Comparison of ENCODE assay signal across 25 cellular contexts in the genomic region with DNA sequence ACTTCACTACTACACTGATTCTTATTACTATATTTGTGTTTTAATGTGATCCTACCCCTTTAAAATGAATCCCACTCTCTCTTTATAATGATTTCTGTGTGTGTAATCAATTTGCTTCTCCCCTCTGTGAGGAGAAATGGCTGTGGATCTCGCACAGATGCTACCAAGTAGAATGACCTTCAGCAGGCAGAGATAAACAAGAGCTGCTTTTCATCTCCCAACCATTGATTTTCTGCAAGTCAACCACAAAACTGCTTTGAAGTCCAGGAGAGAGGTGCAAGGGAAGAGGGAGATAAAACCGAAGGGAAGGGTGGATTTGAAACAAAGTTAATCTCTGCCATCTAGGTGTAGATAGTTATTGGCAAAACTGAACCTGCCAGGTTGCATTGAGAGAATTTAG.
"Had no signal": no experiment of that assay in that cellular context is flagged by ENCODE, and none has a peak within 500 bp of the region (broad histone marks: within the 10 kb centered on the region; RNA-seq: fewer than 3 reads in every experiment).

No MANE protein-coding gene starts in this region.

- H3K27ac Mint-ChIP-seq: effector memory CD8-positive, alpha-beta T cell; naive thymus-derived CD8-positive, alpha-beta T cell; neural progenitor cell; progenitor cell of endocrine pancreas; stimulated activated naive CD8-positive, alpha-beta T cell treated with anti-CD3 and anti-CD28 coated beads, Interleukin-15, amount 100 ng/mL, for 72 hours had no signal

- FAIRE-seq: endometrium, frontal cortex, keratinocyte had no signal

- DNase-seq: cortex of kidney; effector memory CD8-positive, alpha-beta T cell; erythroblast; esophagus squamous epithelium; left ventricle myocardium superior; lower lobe of right lung; naive thymus-derived CD8-positive, alpha-beta T cell; stimulated activated CD4-positive, alpha-beta T cell treated with anti-CD3 and anti-CD28 coated beads, Interleukin-12 subunit alpha, Interleukin-12 subunit beta, amount 100 ng/mL, for 4 hours; stimulated activated CD4-positive, alpha-beta T cell treated with anti-CD3 and anti-CD28 coated beads, Interleukin-1b, Interleukin-23, amount 100 ng/mL, for 48 hours; stimulated activated CD4-positive, alpha-beta T cell treated with anti-CD3 and anti-CD28 coated beads, Interleukin-4, amount 100 ng/mL, for 1 hour; stimulated activated CD8-positive, alpha-beta memory T cell treated with anti-CD3 and anti-CD28 coated beads, Interleukin-4, amount 100 ng/mL, for 48 hours; stimulated activated naive CD4-positive, alpha-beta T cell; stimulated activated naive CD8-positive, alpha-beta T cell treated with anti-CD3 and anti-CD28 coated beads, Interleukin-15, amount 100 ng/mL, for 72 hours; transverse colon; upper lobe of right lung; uterus had no signal

- H3K4me2 ChIP-seq: neural progenitor cell, smooth muscle cell had no signal

- ATAC-seq: effector memory CD8-positive, alpha-beta T cell; left ventricle myocardium superior; lower lobe of right lung; naive thymus-derived CD8-positive, alpha-beta T cell; sciatic nerve; stimulated activated naive CD8-positive, alpha-beta T cell treated with anti-CD3 and anti-CD28 coated beads, Interleukin-15, amount 100 ng/mL, for 72 hours; upper lobe of right lung had no signal

- H3K79me2 ChIP-seq: parathyroid adenoma had no signal

- H3K27me3 ChIP-seq: esophagus squamous epithelium, neural progenitor cell, suprapubic skin, transverse colon, upper lobe of right lung, uterus had no signal

- H3K4me3 ChIP-seq: esophagus squamous epithelium, lower lobe of right lung, neural progenitor cell, smooth muscle cell, suprapubic skin, transverse colon, upper lobe of right lung, uterus had no signal

- H2AFZ ChIP-seq: neural progenitor cell, parathyroid adenoma had no signal

- H3K36me3 Mint-ChIP-seq: neural progenitor cell had no signal

- H3K9ac ChIP-seq: neural progenitor cell, parathyroid adenoma had no signal

- H3K27ac ChIP-seq: esophagus squamous epithelium, lower lobe of right lung, neural progenitor cell, parathyroid adenoma, suprapubic skin, transverse colon, upper lobe of right lung, uterus had no signal

- H3K4me1 ChIP-seq: lower lobe of right lung, neural progenitor cell, parathyroid adenoma, suprapubic skin, transverse colon, upper lobe of right lung, uterus had no signal

- H3K4me3 Mint-ChIP-seq: effector memory CD8-positive, alpha-beta T cell; naive thymus-derived CD8-positive, alpha-beta T cell; neural progenitor cell; stimulated activated naive CD8-positive, alpha-beta T cell treated with anti-CD3 and anti-CD28 coated beads, Interleukin-15, amount 100 ng/mL, for 72 hours had no signal

- H3K4me1 Mint-ChIP-seq: stimulated activated naive CD8-positive, alpha-beta T cell treated with anti-CD3 and anti-CD28 coated beads, Interleukin-15, amount 100 ng/mL, for 72 hours had no signal

- H3K36me3 ChIP-seq: esophagus squamous epithelium, lower lobe of right lung, neural progenitor cell, suprapubic skin, transverse colon, upper lobe of right lung, uterus had no signal

- H3K27me3 Mint-ChIP-seq: progenitor cell of endocrine pancreas had no signal

- H3K9me3 ChIP-seq: esophagus squamous epithelium, lower lobe of right lung, suprapubic skin, transverse colon, upper lobe of right lung, uterus had no signal
